In the genomic region with DNA sequence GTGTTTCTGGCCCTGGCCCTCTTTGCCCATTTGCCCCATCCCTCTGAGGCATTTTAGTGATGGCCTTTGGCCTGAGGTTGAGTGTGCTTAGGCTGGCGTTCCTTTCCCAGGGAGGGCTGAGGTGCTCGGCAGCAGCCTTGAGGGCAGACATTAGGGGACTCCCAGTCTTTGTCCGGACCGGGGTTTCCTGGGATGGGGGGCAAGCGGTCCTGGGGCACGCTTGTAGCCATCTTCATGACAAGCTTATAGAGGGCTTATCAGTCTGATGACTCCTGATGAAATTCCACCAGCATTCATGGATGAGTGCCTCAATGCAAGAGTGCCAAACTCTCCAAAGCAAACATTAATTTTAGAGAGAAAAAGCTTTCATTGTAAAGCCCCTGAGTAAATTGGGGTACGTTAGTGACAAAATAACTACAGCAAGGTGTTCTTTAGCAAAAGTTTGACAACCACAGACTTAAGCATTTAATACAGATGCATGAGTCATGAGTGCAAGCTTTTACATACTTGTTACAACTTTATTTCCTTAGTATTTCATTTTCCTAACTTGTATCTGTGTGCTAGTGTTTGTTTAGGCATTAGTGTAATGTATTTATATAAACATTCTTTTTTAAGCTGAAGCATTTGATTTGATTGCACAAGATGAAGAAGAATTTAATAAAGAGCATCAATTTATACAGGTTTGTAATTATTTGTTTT, we compare ENCODE assay signal across 29 cellular contexts. TPM values are rescaled to one million over a fixed set of nuclear protein-coding genes. Genes with fewer than 3 reads are reported as not detected.
A peak's percentile ranks its signal among the peaks of the same experiment; 100 is the strongest.
DNase-seq lines count a peak whose midpoint lies in the region; ATAC-seq and TF ChIP-seq lines count a peak whose summit lies in the region.
"Had no signal": no experiment of that assay in that cellular context is flagged by ENCODE, and none has a peak within 500 bp of the region (broad histone marks: within the 10 kb centered on the region; RNA-seq: fewer than 3 reads in every experiment).

No MANE protein-coding gene starts in this region.

- TF ChIP-seq CTCF in RWPE1 (conservative IDR thresholded peaks at IDR 0.05; ENCODE audit: low read depth) (no peak), Calu3 (IDR thresholded peaks at IDR 0.05; ENCODE audit: unreplicated experiment) (no peak), colonic mucosa (IDR thresholded peaks at IDR 0.05) (no peak)

- no peak for ATAC-seq in HG03095 (IDR thresholded peaks at IDR 0.05; ENCODE audit: unreplicated experiment)
- ATAC-seq: sciatic nerve had no signal

- intact Hi-C loops in Calu3 (cut with micrococcal nuclease; ENCODE audit: unreplicated experiment): no loop called here
- intact Hi-C loops in colonic mucosa (cut with DNase I): no loop called here

- H3K9me3 Mint-ChIP-seq in Calu3 (ENCODE audit: low read depth, unreplicated experiment): no peaks in the 10 kb centered on the region
- H3K9me3 Mint-ChIP-seq: activated CD4-positive, alpha-beta T cell treated with anti-CD3 and anti-CD28 coated beads, Interleukin-2, amount 10 ng/mL, durations not matched to agents 24 days and 14 days; activated naive CD4-positive, alpha-beta T cell treated with anti-CD3 and anti-CD28 coated beads for 36 hours; central memory CD8-positive, alpha-beta T cell; H9; T-helper 1 cell treated with Interleukin-12 subunit alpha and Interleukin-12 subunit beta and Interleukin-4 antibody, amounts not matched to agents 30 μg/mL and 1 μg/mL, for 36 hours had no signal

- no peak overlapping the region for H2AFZ ChIP-seq in mesenchymal stem cell (ENCODE audit: low read depth, low read length)

- H4K8ac ChIP-seq in mesenchymal stem cell (ENCODE audit: low read length): no peak overlapping the region

- peaks cover 15% of the 10 kb centered on the region for H3K79me1 ChIP-seq in mesenchymal stem cell (replicated peaks; ENCODE audit: low read length, poor library complexity, severe bottlenecking)

- no peak overlapping the region for H3K9ac ChIP-seq in mesenchymal stem cell (ENCODE audit: low read length)
- H3K9ac ChIP-seq in colonic mucosa (ENCODE audit: low read depth in 2 of 2, low read length in 2 of 2): no peak overlapping the region

- DNase-seq in EH (ENCODE audit: low read depth) (peak; percentile 36), RWPE1 (ENCODE audit: low spot score) (no peak), fibroblast of gingiva (ENCODE audit: low read depth) (peak; percentile 51), mesenchymal stem cell (peak; percentile 13), Calu3 (no peak), colonic mucosa (no peak)
- DNase-seq in activated T-cell treated with anti-CD3 and anti-CD28 coated beads, Interleukin-2, amount 50 U/mL, for 1 hour: no peak
- DNase-seq: activated naive CD4-positive, alpha-beta T cell treated with anti-CD3 and anti-CD28 coated beads for 36 hours; activated T-cell treated with anti-CD3 and anti-CD28 coated beads, Interleukin-2, amount 50 U/mL, for 48 hours; anterior cingulate cortex; CD4-positive, alpha-beta memory T cell; DMS79 treated with DMSO at 0.1 percent for 48 hours; glutamatergic neuron; H9; Kasumi-1; NCI-H1092; NCI-H187; NCI-H2171 treated with DMSO at 0.1 percent for 48 hours; NCI-H526 treated with DMSO at 0.1 percent for 48 hours; stimulated activated CD4-positive, alpha-beta T cell treated with anti-CD3 and anti-CD28 coated beads, Interleukin-15, amount 100 ng/mL, for 24 hours; thyroid gland had no signal

- peaks cover 6% of the 10 kb centered on the region for H3K36me3 Mint-ChIP-seq in Calu3 (ENCODE audit: insufficient read depth, unreplicated experiment)

- no peak overlapping the region for H4K91ac ChIP-seq in mesenchymal stem cell (ENCODE audit: low read length)

- no peak overlapping the region for H3K18ac ChIP-seq in mesenchymal stem cell (ENCODE audit: low read depth in 1 of 2, low read length in 2 of 2)

- H3K23ac ChIP-seq in mesenchymal stem cell (ENCODE audit: low read length in 2 of 2): no peak overlapping the region

- H3K36me3 ChIP-seq in mesenchymal stem cell (ENCODE audit: control insufficient read depth in 1 of 2, insufficient read depth in 2 of 2, low read depth in 1 of 2, low read length in 2 of 2) (peaks cover 7 to 41% of the 10 kb centered on the region in 2 experiments), colonic mucosa (no peaks in the 10 kb centered on the region)

- H3K27ac ChIP-seq in RWPE1 (peak overlapping the region; percentile 29), mesenchymal stem cell (ENCODE audit: low read length, poor library complexity, severe bottlenecking) (no peak overlapping the region), colonic mucosa (no peak overlapping the region)
- H3K27ac ChIP-seq: HL-60, SK-N-MC had no signal

- H2BK5ac ChIP-seq in mesenchymal stem cell (ENCODE audit: low read depth, low read length, poor library complexity, severe bottlenecking): no peak overlapping the region

- no peak overlapping the region for H3K4me2 ChIP-seq in mesenchymal stem cell (ENCODE audit: low read length, poor library complexity, severe bottlenecking)

- no peaks in the 10 kb centered on the region for H3K4me1 Mint-ChIP-seq in Calu3 (ENCODE audit: low read depth, unreplicated experiment)
- H3K4me1 Mint-ChIP-seq: H9 had no signal

- H3K4me3 Mint-ChIP-seq in Calu3 (ENCODE audit: low read depth, unreplicated experiment): no peak overlapping the region
- H3K4me3 Mint-ChIP-seq: activated CD4-positive, alpha-beta T cell treated with anti-CD3 and anti-CD28 coated beads, Interleukin-2, amount 10 ng/mL, durations not matched to agents 24 days and 14 days; activated naive CD4-positive, alpha-beta T cell treated with anti-CD3 and anti-CD28 coated beads for 36 hours; CD4-positive, alpha-beta memory T cell; central memory CD8-positive, alpha-beta T cell; H9; stimulated activated naive CD8-positive, alpha-beta T cell treated with anti-CD3 and anti-CD28 coated beads, Interleukin-15, Interleukin-2, amounts not matched to agents 100 ng/mL and 50 ng/mL, for 24 hours; T-helper 1 cell treated with Interleukin-12 subunit alpha and Interleukin-12 subunit beta and Interleukin-4 antibody, amounts not matched to agents 30 μg/mL and 1 μg/mL, for 36 hours had no signal

- no peak overlapping the region for H2BK15ac ChIP-seq in mesenchymal stem cell (ENCODE audit: low read depth, poor library complexity, severe bottlenecking)

- peaks cover 6% of the 10 kb centered on the region for H3K4me1 ChIP-seq in mesenchymal stem cell (ENCODE audit: control insufficient read depth, insufficient read depth, low read depth, low read length)
- H3K4me1 ChIP-seq in colonic mucosa: no peaks in the 10 kb centered on the region

- CTCF ChIA-PET in RWPE1 (lab: Yijun Ruan, JAX) (no interaction called here), Calu3 (lab: Charles Lee) (no interaction called here)

- H3K4ac ChIP-seq in mesenchymal stem cell (ENCODE audit: low read depth in 1 of 2, low read length in 2 of 2): no peak overlapping the region

- H3K9me3 ChIP-seq in mesenchymal stem cell (ENCODE audit: control insufficient read depth, low read length) (no peaks in the 10 kb centered on the region), colonic mucosa (no peaks in the 10 kb centered on the region)
- H3K9me3 ChIP-seq: thyroid gland had no signal

- peak overlapping the region; percentile 31 for H2AK5ac ChIP-seq in mesenchymal stem cell (ENCODE audit: low read length, severe bottlenecking)

- H3K27me3 ChIP-seq in mesenchymal stem cell (ENCODE audit: control insufficient read depth in 1 of 2, insufficient read depth in 1 of 2, low read length in 2 of 2) (no peaks in the 10 kb centered on the region), colonic mucosa (no peaks in the 10 kb centered on the region)
- H3K27me3 ChIP-seq: thyroid gland had no signal

- H2BK12ac ChIP-seq in mesenchymal stem cell (ENCODE audit: low read length in 2 of 2): no peak overlapping the region

- POLR2A ChIA-PET in RWPE1 (lab: Yijun Ruan, JAX; ENCODE audit: low non-redundant PET): no interaction called here

- no peak overlapping the region for H3K27ac Mint-ChIP-seq in Calu3 (ENCODE audit: unreplicated experiment)
- H3K27ac Mint-ChIP-seq: activated CD4-positive, alpha-beta T cell treated with anti-CD3 and anti-CD28 coated beads, Interleukin-2, amount 10 ng/mL, durations not matched to agents 24 days and 14 days; activated naive CD4-positive, alpha-beta T cell treated with anti-CD3 and anti-CD28 coated beads for 36 hours; CD4-positive, alpha-beta memory T cell; H9; stimulated activated naive CD8-positive, alpha-beta T cell treated with anti-CD3 and anti-CD28 coated beads, Interleukin-15, Interleukin-2, amounts not matched to agents 100 ng/mL and 50 ng/mL, for 24 hours; T-helper 1 cell treated with Interleukin-12 subunit alpha and Interleukin-12 subunit beta and Interleukin-4 antibody, amounts not matched to agents 30 μg/mL and 1 μg/mL, for 36 hours had no signal

- no peak overlapping the region for H3K4me3 ChIP-seq in mesenchymal stem cell (ENCODE audit: insufficient read depth in 1 of 2, low read depth in 1 of 2, low read length in 2 of 2)
- H3K4me3 ChIP-seq in colonic mucosa: no peak overlapping the region
- H3K4me3 ChIP-seq: SK-N-MC, thyroid gland had no signal

- no peak overlapping the region for H2BK120ac ChIP-seq in mesenchymal stem cell (ENCODE audit: low read depth, low read length)

- no peaks in the 10 kb centered on the region for H3K27me3 Mint-ChIP-seq in Calu3 (ENCODE audit: unreplicated experiment)
- H3K27me3 Mint-ChIP-seq: activated CD4-positive, alpha-beta T cell treated with anti-CD3 and anti-CD28 coated beads, Interleukin-2, amount 10 ng/mL, durations not matched to agents 24 days and 14 days; CD4-positive, alpha-beta memory T cell; central memory CD8-positive, alpha-beta T cell; stimulated activated naive CD8-positive, alpha-beta T cell treated with anti-CD3 and anti-CD28 coated beads, Interleukin-15, Interleukin-2, amounts not matched to agents 100 ng/mL and 50 ng/mL, for 24 hours had no signal

- WGBS in mesenchymal stem cell: 96% methylated on average over 6 of the region's 7 CpGs

- no peak overlapping the region for H3K14ac ChIP-seq in mesenchymal stem cell (ENCODE audit: low read length in 2 of 2)

- no TSS peak for BruUV-seq in Calu3 (replicated peaks; lab: Mats Ljungman, UMichigan)

RNA-seq across cellular contexts. Expression of gene CEP192, which starts 45.6 kb away (rescaled TPM):
- polyA plus RNA-seq in mesenchymal stem cell (2013, experiment 1 of 2): 4.9 TPM
- 4.7 TPM for polyA plus RNA-seq in mesenchymal stem cell (2013, experiment 2 of 2)
- total RNA-seq in Calu3 (2022) (39.2 and 41.3 TPM in 2 replicates), colonic mucosa (10 to 100 TPM; 23.7 to 26.9 TPM)

Comparison
In these comparisons a context has a peak if more than half of its experiments do, and no peak if none do; other contexts are left out.
1. DNase-seq: peak in EH (single experiment), fibroblast of gingiva (single experiment) and mesenchymal stem cell (single experiment); none in RWPE1 (single experiment), activated T-cell treated with anti-CD3 and anti-CD28 coated beads, Interleukin-2, amount 50 U/mL, for 1 hour (single experiment), Calu3 (single experiment) and colonic mucosa (single experiment).